8 cellular contexts compared by ENCODE assay signal in the genomic region with DNA sequence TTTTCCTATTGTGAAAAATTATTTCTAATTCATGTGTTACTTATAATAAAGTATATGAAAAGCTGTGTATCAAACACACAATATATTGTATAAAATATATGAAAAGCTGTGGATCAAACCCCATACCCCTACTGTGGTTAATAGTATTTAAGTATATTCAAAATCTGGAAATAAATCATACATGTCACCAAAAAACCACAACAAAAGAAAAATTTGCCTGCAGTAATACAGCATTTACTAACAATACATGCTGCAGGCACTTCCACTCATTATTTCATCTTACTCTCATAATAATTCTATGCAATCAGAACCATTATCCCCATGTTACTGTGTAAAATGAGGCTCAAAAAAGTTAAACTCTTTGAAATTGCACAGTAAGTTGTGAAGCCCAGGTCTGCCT.
DNase-seq lines count a peak whose midpoint lies in the region; ATAC-seq, FAIRE-seq and TF ChIP-seq lines count a peak whose summit lies in the region.

No MANE protein-coding gene starts in this region.

- no peak for TF ChIP-seq EP300 in suprapubic skin (IDR thresholded peaks at IDR 0.05)

- peak overlapping the region; percentile 95 for H3K4me2 ChIP-seq in keratinocyte (ENCODE audit: control insufficient read depth, extremely low read depth, insufficient read depth, low read depth, low read length)

- H3K9me1 ChIP-seq in keratinocyte (ENCODE audit: control insufficient read depth, extremely low read depth, insufficient read depth, low read length) = no peaks in the 10 kb centered on the region

- H3K4me1 Mint-ChIP-seq in activated CD4-positive, alpha-beta T cell treated with anti-CD3 and anti-CD28 coated beads, Interleukin-2, amount 10 ng/mL, durations not matched to agents 7 days and 5 days = peaks cover 66% of the 10 kb centered on the region
- peaks cover 48% of the 10 kb centered on the region for H3K4me1 Mint-ChIP-seq in activated T-helper 2 cell treated with anti-CD3 and anti-CD28 coated beads, Interferon-gamma antibody, Interleukin-2, Interleukin-4, amounts not matched to agents 10 μg/mL and 5 μg/mL and 100 μg/mL, durations not matched to agents 14 hours and 24 hours and 36 hours (ENCODE audit: low read depth)

- H3K27ac ChIP-seq in keratinocyte (ENCODE audit: control insufficient read depth, insufficient read depth, low read length) (peak overlapping the region; percentile 89), suprapubic skin (peak overlapping the region; percentile 99)

- intact Hi-C loops in activated T-helper 2 cell treated with anti-CD3 and anti-CD28 coated beads, Interferon-gamma antibody, Interleukin-2, Interleukin-4, amounts not matched to agents 10 μg/mL and 5 μg/mL and 100 μg/mL, durations not matched to agents 14 hours and 24 hours and 36 hours (cut with micrococcal nuclease) = loop anchor here (5.0 to 10.0 kb wide), 2 partner anchors 170 to 1252 kb away; a partner anchor contains a TSS

- H3K4me3 ChIP-seq in keratinocyte (ENCODE audit: control insufficient read depth in 2 of 3, extremely low read depth in 1 of 3, insufficient read depth in 2 of 3, low read depth in 1 of 3, low read length in 3 of 3) (peak overlapping the region; percentile 71 to 95 (median 88)), suprapubic skin (peak overlapping the region; percentile 81)

- TF ChIP-seq CTCF in keratinocyte (optimal IDR thresholded peaks at IDR 0.05 in 1 of 3, IDR thresholded peaks at IDR 0.05 in 1 of 3, conservative IDR thresholded peaks at IDR 0.05 in 1 of 3; ENCODE audit: extremely low read depth in 1 of 3, insufficient read depth in 2 of 3, low read length in 3 of 3) = no peak
- no peak for TF ChIP-seq CTCF in suprapubic skin (IDR thresholded peaks at IDR 0.05)

- H3K9me3 Mint-ChIP-seq in activated CD4-positive, alpha-beta T cell treated with anti-CD3 and anti-CD28 coated beads, Interleukin-2, amount 10 ng/mL, durations not matched to agents 7 days and 5 days = peaks cover 3% of the 10 kb centered on the region
- peaks cover 7% of the 10 kb centered on the region for H3K9me3 Mint-ChIP-seq in activated T-helper 2 cell treated with anti-CD3 and anti-CD28 coated beads, Interferon-gamma antibody, Interleukin-2, Interleukin-4, amounts not matched to agents 10 μg/mL and 5 μg/mL and 100 μg/mL, durations not matched to agents 14 hours and 24 hours and 36 hours

- H3K9me3 ChIP-seq in keratinocyte (ENCODE audit: control insufficient read depth, low read depth, low read length) (no peaks in the 10 kb centered on the region), suprapubic skin (no peaks in the 10 kb centered on the region)

- POLR2A ChIA-PET in activated CD4-positive, alpha-beta T cell treated with anti-CD3 and anti-CD28 coated beads, Interleukin-2, amount 10 ng/mL, durations not matched to agents 7 days and 5 days (lab: Charles Lee) = no interaction called here

- DNase-seq in activated CD4-positive, alpha-beta T cell treated with anti-CD3 and anti-CD28 coated beads, Interleukin-2, amount 10 ng/mL, durations not matched to agents 7 days and 5 days = no peak
- no peak for DNase-seq in activated CD4-positive, alpha-beta T cell treated with anti-CD3 and anti-CD28 coated beads for 4 hours
- DNase-seq in activated T-helper 2 cell treated with anti-CD3 and anti-CD28 coated beads, Interferon-gamma antibody, Interleukin-2, Interleukin-4, amounts not matched to agents 10 μg/mL and 5 μg/mL and 100 μg/mL, durations not matched to agents 14 hours and 24 hours and 36 hours (ENCODE audit: low spot score) = no peak
- DNase-seq in keratinocyte (ENCODE audit: low read depth, low spot score) = no peak
- no peak for DNase-seq in suprapubic skin (ENCODE audit: low spot score in 2 of 2)
- no peak for DNase-seq in superior temporal gyrus (ENCODE audit: extremely low spot score)
- no peak for DNase-seq in stimulated activated naive CD4-positive, alpha-beta T cell (lab: John Stamatoyannopoulos, UW)

- H3K9ac ChIP-seq in keratinocyte (ENCODE audit: control insufficient read depth, extremely low read depth, insufficient read depth, low read length) = no peak overlapping the region

- CTCF ChIA-PET in activated CD4-positive, alpha-beta T cell treated with anti-CD3 and anti-CD28 coated beads, Interleukin-2, amount 10 ng/mL, durations not matched to agents 7 days and 5 days (lab: Charles Lee) = no interaction called here

- no peak for TF ChIP-seq POLR2A in suprapubic skin (IDR thresholded peaks at IDR 0.05)

- H3K36me3 Mint-ChIP-seq in activated CD4-positive, alpha-beta T cell treated with anti-CD3 and anti-CD28 coated beads, Interleukin-2, amount 10 ng/mL, durations not matched to agents 7 days and 5 days (ENCODE audit: low read depth) = peaks cover 42% of the 10 kb centered on the region
- peaks cover 43% of the 10 kb centered on the region for H3K36me3 Mint-ChIP-seq in activated T-helper 2 cell treated with anti-CD3 and anti-CD28 coated beads, Interferon-gamma antibody, Interleukin-2, Interleukin-4, amounts not matched to agents 10 μg/mL and 5 μg/mL and 100 μg/mL, durations not matched to agents 14 hours and 24 hours and 36 hours (ENCODE audit: low read depth)

- H3K27me3 ChIP-seq in keratinocyte (ENCODE audit: control insufficient read depth, extremely low read depth, insufficient read depth, low read length) = no peaks in the 10 kb centered on the region
- H3K27me3 ChIP-seq in suprapubic skin = no peaks in the 10 kb centered on the region

- H3K27ac Mint-ChIP-seq in activated CD4-positive, alpha-beta T cell treated with anti-CD3 and anti-CD28 coated beads, Interleukin-2, amount 10 ng/mL, durations not matched to agents 7 days and 5 days = peak overlapping the region; percentile 95
- peak overlapping the region; percentile 99 for H3K27ac Mint-ChIP-seq in activated T-helper 2 cell treated with anti-CD3 and anti-CD28 coated beads, Interferon-gamma antibody, Interleukin-2, Interleukin-4, amounts not matched to agents 10 μg/mL and 5 μg/mL and 100 μg/mL, durations not matched to agents 14 hours and 24 hours and 36 hours

- FAIRE-seq in keratinocyte (lab: Jason Lieb, UNC) = no peak

- H3K36me3 ChIP-seq in keratinocyte (ENCODE audit: control insufficient read depth in 2 of 2, extremely low read depth in 1 of 2, insufficient read depth in 2 of 2, low read length in 2 of 2) (no peaks in the 10 kb centered on the region), suprapubic skin (peaks cover 5% of the 10 kb centered on the region)

- no peak overlapping the region for H2AFZ ChIP-seq in keratinocyte (ENCODE audit: control insufficient read depth, low read length)

- no peaks in the 10 kb centered on the region for H3K27me3 Mint-ChIP-seq in activated CD4-positive, alpha-beta T cell treated with anti-CD3 and anti-CD28 coated beads, Interleukin-2, amount 10 ng/mL, durations not matched to agents 7 days and 5 days
- H3K27me3 Mint-ChIP-seq in activated T-helper 2 cell treated with anti-CD3 and anti-CD28 coated beads, Interferon-gamma antibody, Interleukin-2, Interleukin-4, amounts not matched to agents 10 μg/mL and 5 μg/mL and 100 μg/mL, durations not matched to agents 14 hours and 24 hours and 36 hours (ENCODE audit: low read depth) = no peaks in the 10 kb centered on the region

- dilution Hi-C loops in keratinocyte (cut with MboI; ENCODE audit: extremely low pct_ligation_motif_present, low sequenced_read_pairs) = no loop called here

- peaks cover 44% of the 10 kb centered on the region for H3K79me2 ChIP-seq in keratinocyte (ENCODE audit: control insufficient read depth, insufficient read depth, low read length)

- no peaks in the 10 kb centered on the region for H4K20me1 ChIP-seq in keratinocyte (ENCODE audit: control insufficient read depth, extremely low read depth, insufficient read depth, low read length)

- peak overlapping the region; percentile 82 for H3K4me3 Mint-ChIP-seq in activated CD4-positive, alpha-beta T cell treated with anti-CD3 and anti-CD28 coated beads, Interleukin-2, amount 10 ng/mL, durations not matched to agents 7 days and 5 days
- peak overlapping the region; percentile 98 for H3K4me3 Mint-ChIP-seq in activated T-helper 2 cell treated with anti-CD3 and anti-CD28 coated beads, Interferon-gamma antibody, Interleukin-2, Interleukin-4, amounts not matched to agents 10 μg/mL and 5 μg/mL and 100 μg/mL, durations not matched to agents 14 hours and 24 hours and 36 hours (ENCODE audit: low read depth)

- no peak for ATAC-seq in GM21381 (IDR thresholded peaks at IDR 0.05; ENCODE audit: unreplicated experiment)

- H3K4me1 ChIP-seq in keratinocyte (ENCODE audit: control insufficient read depth, extremely low read depth, insufficient read depth, low read length) (peaks cover 9% of the 10 kb centered on the region), suprapubic skin (peaks cover 42% of the 10 kb centered on the region)
